20 cellular contexts compared by ENCODE assay signal in the genomic region with DNA sequence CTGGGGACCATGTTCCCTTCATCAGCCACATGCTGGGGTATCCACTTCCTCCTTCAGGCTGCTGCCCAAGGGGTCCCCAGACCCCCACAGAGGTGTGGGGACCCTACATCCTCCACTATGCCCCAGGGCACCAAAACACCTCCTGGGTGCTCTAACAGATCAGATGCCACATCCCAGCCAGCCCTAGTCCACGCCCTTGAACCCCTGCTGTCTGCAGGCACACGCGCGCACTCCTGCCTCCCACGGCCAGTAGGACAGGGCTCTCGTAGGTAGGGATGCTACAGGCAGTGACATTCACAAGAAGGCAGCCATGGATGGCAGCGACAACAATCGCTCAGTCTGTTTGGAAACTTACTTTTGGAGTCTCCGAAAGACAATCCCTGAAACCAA. TPM values are rescaled to one million over a fixed set of nuclear protein-coding genes. Genes with fewer than 3 reads are reported as not detected.
A peak's percentile ranks its signal among the peaks of the same experiment; 100 is the strongest.
DNase-seq lines count a peak whose midpoint lies in the region; ATAC-seq, FAIRE-seq and TF ChIP-seq lines count a peak whose summit lies in the region.
"Had no signal": no experiment of that assay in that cellular context is flagged by ENCODE, and none has a peak within 500 bp of the region (broad histone marks: within the 10 kb centered on the region; RNA-seq: fewer than 3 reads in every experiment).

No MANE protein-coding gene starts in this region.

- H3K9me3 ChIP-seq in right atrium auricular region, result no peaks in the 10 kb centered on the region
- H3K9me3 ChIP-seq in WERI-Rb-1 (ENCODE audit: severe bottlenecking), result no peaks in the 10 kb centered on the region
- no peaks in the 10 kb centered on the region for H3K9me3 ChIP-seq in kidney (ENCODE audit: control insufficient read depth in 1 of 2, low read length in 2 of 2)
- H3K9me3 ChIP-seq in stomach, result no peaks in the 10 kb centered on the region
- H3K9me3 ChIP-seq: SJCRH30 had no signal

- H3K36me3 ChIP-seq in right atrium auricular region, result no peaks in the 10 kb centered on the region
- H3K36me3 ChIP-seq in WERI-Rb-1, result no peaks in the 10 kb centered on the region
- H3K36me3 ChIP-seq in kidney (ENCODE audit: control insufficient read depth in 1 of 2, insufficient read depth in 2 of 2, low read length in 2 of 2), result no peaks in the 10 kb centered on the region
- no peaks in the 10 kb centered on the region for H3K36me3 ChIP-seq in stomach
- H3K36me3 ChIP-seq: neural progenitor cell, SJCRH30 had no signal

- no peak for FAIRE-seq in kidney (lab: Jason Lieb, UNC)

- H3K27me3 ChIP-seq in right atrium auricular region (no peaks in the 10 kb centered on the region), WERI-Rb-1 (ENCODE audit: insufficient read depth, low read depth, severe bottlenecking) (no peaks in the 10 kb centered on the region), stomach (peaks cover 0 to 43% (median 14%) of the 10 kb centered on the region in 3 donors)
- H3K27me3 ChIP-seq: SJCRH30 had no signal

- peak; percentile 51 for DNase-seq in Right ventricle myocardium inferior (ENCODE audit: missing footprints)
- DNase-seq in right atrium auricular region (ENCODE audit: low spot score), result no peak
- DNase-seq in WERI-Rb-1, result peak; percentile 5
- peak; percentile 40 for DNase-seq in kidney
- DNase-seq in stomach, result peak; percentile 15
- no peak for DNase-seq in DMS53 (lab: John Stamatoyannopoulos, UW)
- DNase-seq: central memory CD4-positive, alpha-beta T cell; GF-D8; NCI-H1092 treated with DMSO at 0.1 percent for 48 hours; NCI-H2029; NCI-H226; NCI-H774; stimulated activated naive CD4-positive, alpha-beta T cell had no signal

- H3K4me3 ChIP-seq in right atrium auricular region (no peak overlapping the region), WERI-Rb-1 (ENCODE audit: low read depth, low read length) (no peak overlapping the region), kidney (ENCODE audit: low read length in 2 of 2) (no peak overlapping the region), stomach (no peak overlapping the region)
- H3K4me3 ChIP-seq: neural progenitor cell, SJCRH30, smooth muscle cell had no signal

- ATAC-seq in Right ventricle myocardium inferior (no peak), GM18858 (IDR thresholded peaks at IDR 0.05; ENCODE audit: unreplicated experiment) (no peak), GM21447 (IDR thresholded peaks at IDR 0.05; ENCODE audit: unreplicated experiment) (no peak)
- ATAC-seq: left lobe of liver, T-cell had no signal

- TF ChIP-seq EP300 in stomach (IDR thresholded peaks at IDR 0.05), result no peak

- TF ChIP-seq CTCF in right atrium auricular region (IDR thresholded peaks at IDR 0.05) (no peak), WERI-Rb-1 (IDR thresholded peaks at IDR 0.05; ENCODE audit: low read depth, low read length) (no peak), kidney (IDR thresholded peaks at IDR 0.05; ENCODE audit: borderline replicate concordance, extremely low read depth, insufficient read depth) (no peak), stomach (IDR thresholded peaks at IDR 0.05) (no peak)

- intact Hi-C loops in Right ventricle myocardium inferior (cut with DNase I), result no loop called here
- intact Hi-C loops in kidney (cut with DNase I), result no loop called here
- intact Hi-C loops in stomach (cut with DNase I; ENCODE audit: low total_unique reads), result no loop called here

- TF ChIP-seq POLR2A in stomach (IDR thresholded peaks at IDR 0.05), result no peak

- H3K27ac ChIP-seq in right atrium auricular region, result no peak overlapping the region
- H3K27ac ChIP-seq in WERI-Rb-1, result no peak overlapping the region
- H3K27ac ChIP-seq in kidney (ENCODE audit: low read depth in 2 of 2, low read length in 2 of 2), result no peak overlapping the region
- no peak overlapping the region for H3K27ac ChIP-seq in stomach
- H3K27ac ChIP-seq: neural progenitor cell, SJCRH30 had no signal

- WGBS in stomach, 5 donors, result 87 to 91% (median 89%) methylated on average over 6 to 9 of the region's 9 CpGs

- peaks cover 0 to 27% of the 10 kb centered on the region in 2 donors for H3K4me1 ChIP-seq in right atrium auricular region
- peaks cover 2 to 3% of the 10 kb centered on the region in 2 donors for H3K4me1 ChIP-seq in kidney (ENCODE audit: control insufficient read depth in 1 of 2, insufficient read depth in 1 of 2, low read depth in 1 of 2, low read length in 2 of 2)
- H3K4me1 ChIP-seq in stomach, result peaks cover 24 to 28% (median 26%) of the 10 kb centered on the region in 4 donors

- H3K9ac ChIP-seq in kidney (ENCODE audit: low read length in 2 of 2), result no peak overlapping the region
- H3K9ac ChIP-seq: neural progenitor cell had no signal

RNA-seq across cellular contexts. Expression of a gene that starts 3.0 kb away (rescaled TPM):
- total RNA-seq in Right ventricle myocardium inferior (182 TPM), right atrium auricular region (100 to 1,000 TPM in 1 of 2 donors, 10 to 100 TPM in 1; 77.4 to 103 TPM), kidney (124 TPM), stomach (100 to 1,000 TPM in 1 of 5 donors, 10 to 100 TPM in 4; 11.7 to 117 (median 28.8) TPM)
- polyA plus RNA-seq in kidney (ENCODE audit: insufficient read depth, low read depth, low replicate concordance) (18.4 TPM), stomach (10 to 100 TPM in 2 of 3 donors, 1 to 10 TPM in 1; 6.3 to 40.1 (median 14.0) TPM)

Comparison
In these comparisons a context has a peak if more than half of its experiments do, and no peak if none do; other contexts are left out.
1. DNase-seq: peak in Right ventricle myocardium inferior (single experiment), WERI-Rb-1 (single experiment), kidney (single experiment) and stomach (single experiment); none in right atrium auricular region (single experiment) and DMS53 (single experiment).